In the genomic region with DNA sequence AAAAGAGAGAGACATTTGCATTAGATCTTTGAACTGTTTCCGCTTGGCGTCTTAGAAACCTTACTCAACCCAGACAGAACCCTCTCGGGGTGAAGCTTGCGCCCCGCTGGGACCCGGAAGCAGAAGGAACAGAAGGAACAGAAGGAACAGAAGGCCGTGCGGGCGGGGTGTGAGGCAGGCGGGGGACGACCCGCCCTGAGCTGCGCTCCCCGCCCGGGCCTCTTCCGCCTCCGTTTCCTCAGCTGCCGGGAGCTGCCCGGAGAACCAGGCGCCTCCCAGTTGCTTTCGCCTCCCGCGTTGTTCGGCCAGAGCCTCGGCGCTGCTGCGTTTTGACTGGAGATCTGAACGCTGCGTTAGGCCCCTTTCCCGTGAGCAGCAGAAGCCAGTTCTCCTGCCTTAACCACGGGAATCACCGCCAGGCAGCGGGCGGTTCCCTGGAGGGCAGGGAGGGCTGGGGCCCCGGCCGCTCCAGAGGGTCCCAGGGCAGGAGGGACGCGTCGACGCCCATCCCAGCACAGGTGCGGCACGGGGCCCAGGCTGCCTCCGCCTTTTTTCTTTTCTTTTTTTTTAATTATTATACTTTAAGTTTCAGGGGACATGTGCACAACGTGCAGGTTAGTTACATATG, we compare ENCODE assay signal across 8 cellular contexts. TPM values are rescaled to one million over a fixed set of nuclear protein-coding genes. Genes with fewer than 3 reads are reported as not detected.
DNase-seq lines count a peak whose midpoint lies in the region; ATAC-seq and TF ChIP-seq lines count a peak whose summit lies in the region.

No MANE protein-coding gene starts in this region.

- peaks cover 17% of the 10 kb centered on the region for H3K9me3 Mint-ChIP-seq in activated T-helper 2 cell treated with anti-CD3 and anti-CD28 coated beads, Interferon-gamma antibody, Interleukin-2, Interleukin-4, amounts not matched to agents 10 μg/mL and 5 μg/mL and 100 μg/mL, durations not matched to agents 14 hours and 24 hours and 36 hours
- H3K9me3 Mint-ChIP-seq in glutamatergic neuron (ENCODE audit: unreplicated experiment) = peaks cover 2% of the 10 kb centered on the region

- peaks cover 7% of the 10 kb centered on the region for H3K4me1 ChIP-seq in mononuclear cell (ENCODE audit: insufficient read depth, low read length)

- H3K27me3 Mint-ChIP-seq in activated T-helper 2 cell treated with anti-CD3 and anti-CD28 coated beads, Interferon-gamma antibody, Interleukin-2, Interleukin-4, amounts not matched to agents 10 μg/mL and 5 μg/mL and 100 μg/mL, durations not matched to agents 14 hours and 24 hours and 36 hours (ENCODE audit: low read depth) = no peaks in the 10 kb centered on the region
- H3K27me3 Mint-ChIP-seq in glutamatergic neuron (ENCODE audit: unreplicated experiment) = peaks cover 1% of the 10 kb centered on the region

- H3K4me1 Mint-ChIP-seq in activated T-helper 2 cell treated with anti-CD3 and anti-CD28 coated beads, Interferon-gamma antibody, Interleukin-2, Interleukin-4, amounts not matched to agents 10 μg/mL and 5 μg/mL and 100 μg/mL, durations not matched to agents 14 hours and 24 hours and 36 hours (ENCODE audit: low read depth) = no peaks in the 10 kb centered on the region
- H3K4me1 Mint-ChIP-seq in glutamatergic neuron (ENCODE audit: low read depth, unreplicated experiment) = no peaks in the 10 kb centered on the region

- no peaks in the 10 kb centered on the region for H3K27me3 ChIP-seq in mononuclear cell (ENCODE audit: insufficient read depth, low read length)

- DNase-seq in activated T-helper 2 cell treated with anti-CD3 and anti-CD28 coated beads, Interferon-gamma antibody, Interleukin-2, Interleukin-4, amounts not matched to agents 10 μg/mL and 5 μg/mL and 100 μg/mL, durations not matched to agents 14 hours and 24 hours and 36 hours (ENCODE audit: low spot score) = peak; percentile 33
- DNase-seq in NCI-H187 (lab: John Stamatoyannopoulos, UW) (no peak), glutamatergic neuron (no peak), retina (no peak)

- ATAC-seq in HG03139 (IDR thresholded peaks at IDR 0.05; ENCODE audit: unreplicated experiment) (peak; percentile 68), HG03095 (IDR thresholded peaks at IDR 0.05; ENCODE audit: unreplicated experiment) (no peak)

- H3K4me3 ChIP-seq in GM08714 (ENCODE audit: low read length) = peak overlapping the region; percentile 50; the same call in 1 of the 2 replicates
- peak overlapping the region; percentile 47 for H3K4me3 ChIP-seq in mononuclear cell (ENCODE audit: low read length)

- H3K9me3 ChIP-seq in mononuclear cell (ENCODE audit: low read depth, low read length) = no peaks in the 10 kb centered on the region

- H3K36me3 Mint-ChIP-seq in activated T-helper 2 cell treated with anti-CD3 and anti-CD28 coated beads, Interferon-gamma antibody, Interleukin-2, Interleukin-4, amounts not matched to agents 10 μg/mL and 5 μg/mL and 100 μg/mL, durations not matched to agents 14 hours and 24 hours and 36 hours (ENCODE audit: low read depth) = peaks cover 8% of the 10 kb centered on the region
- peaks cover 4% of the 10 kb centered on the region for H3K36me3 Mint-ChIP-seq in glutamatergic neuron (ENCODE audit: unreplicated experiment)

- no peak overlapping the region for H3K27ac Mint-ChIP-seq in activated T-helper 2 cell treated with anti-CD3 and anti-CD28 coated beads, Interferon-gamma antibody, Interleukin-2, Interleukin-4, amounts not matched to agents 10 μg/mL and 5 μg/mL and 100 μg/mL, durations not matched to agents 14 hours and 24 hours and 36 hours
- no peak overlapping the region for H3K27ac Mint-ChIP-seq in glutamatergic neuron (ENCODE audit: unreplicated experiment)

- H3K4me3 Mint-ChIP-seq in activated T-helper 2 cell treated with anti-CD3 and anti-CD28 coated beads, Interferon-gamma antibody, Interleukin-2, Interleukin-4, amounts not matched to agents 10 μg/mL and 5 μg/mL and 100 μg/mL, durations not matched to agents 14 hours and 24 hours and 36 hours (ENCODE audit: low read depth) = peak overlapping the region; percentile 72
- H3K4me3 Mint-ChIP-seq in glutamatergic neuron (ENCODE audit: unreplicated experiment) = no peak overlapping the region

- intact Hi-C loops in activated T-helper 2 cell treated with anti-CD3 and anti-CD28 coated beads, Interferon-gamma antibody, Interleukin-2, Interleukin-4, amounts not matched to agents 10 μg/mL and 5 μg/mL and 100 μg/mL, durations not matched to agents 14 hours and 24 hours and 36 hours (cut with micrococcal nuclease) = no loop called here

- no peak for TF ChIP-seq CTCF in glutamatergic neuron (IDR thresholded peaks at IDR 0.05; ENCODE audit: partially characterized antibody, unreplicated experiment)

RNA-seq across cellular contexts. Expression of gene MMP17, which starts 19.3 kb away (rescaled TPM):
- 0.25 and 0.62 TPM in 2 replicates for total RNA-seq in activated T-helper 2 cell treated with anti-CD3 and anti-CD28 coated beads, Interferon-gamma antibody, Interleukin-2, Interleukin-4, amounts not matched to agents 10 μg/mL and 5 μg/mL and 100 μg/mL, durations not matched to agents 14 hours and 24 hours and 36 hours
- total RNA-seq in mononuclear cell = 5.0 TPM
- 65.8 TPM for total RNA-seq in glutamatergic neuron (ENCODE audit: unreplicated experiment)

Comparison
In these comparisons a context has a peak if more than half of its experiments do, and no peak if none do; other contexts are left out.
1. RNA of gene MMP17, which starts 19.3 kb away (total RNA-seq): 65.8 TPM in glutamatergic neuron (single experiment); 5.0 TPM in mononuclear cell (single experiment) and 0.25 to 0.62 TPM in activated T-helper 2 cell treated with anti-CD3 and anti-CD28 coated beads, Interferon-gamma antibody, Interleukin-2, Interleukin-4, amounts not matched to agents 10 μg/mL and 5 μg/mL and 100 μg/mL, durations not matched to agents 14 hours and 24 hours and 36 hours; every median in the first group is over 10 times any median in the second.